In the genomic region with DNA sequence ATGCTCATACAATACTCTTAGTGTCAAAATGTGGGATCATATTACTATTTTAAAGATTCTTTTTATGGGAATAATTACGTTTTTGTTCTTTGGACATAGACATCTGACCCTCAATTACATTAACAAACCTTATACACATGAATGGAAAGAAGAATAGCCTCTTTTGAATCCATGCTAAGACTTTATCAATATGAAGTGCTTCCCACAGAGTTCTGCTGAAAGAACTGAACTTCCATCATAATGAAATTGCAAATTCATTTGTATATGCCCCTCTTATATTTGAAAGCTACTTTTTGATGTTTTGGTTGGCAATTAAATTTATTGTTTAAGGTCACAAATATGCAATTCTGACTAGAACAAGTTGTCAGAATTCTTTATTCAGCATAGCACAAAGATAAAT, we compare ENCODE assay signal across 33 cellular contexts.
"Had no signal": no experiment of that assay in that cellular context is flagged by ENCODE, and none has a peak within 500 bp of the region (broad histone marks: within the 10 kb centered on the region; RNA-seq: fewer than 3 reads in every experiment).

No MANE protein-coding gene starts in this region.

- H3K4me3 Mint-ChIP-seq: activated CD4-positive, alpha-beta memory T cell treated with anti-CD3 and anti-CD28 coated beads, Interleukin-2, amount 10 ng/mL, durations not matched to agents 7 days and 5 days; activated CD8-positive, alpha-beta memory T cell treated with anti-CD3 and anti-CD28 coated beads, Interleukin-2, amount 10 ng/mL, durations not matched to agents 7 days and 5 days; activated naive CD4-positive, alpha-beta T cell treated with anti-CD3 and anti-CD28 coated beads, Interleukin-2, amount 10 ng/mL, durations not matched to agents 7 days and 5 days; activated naive CD8-positive, alpha-beta T cell; activated naive CD8-positive, alpha-beta T cell treated with anti-CD3 and anti-CD28 coated beads, Interleukin-2, amount 50 U/mL, for 24 hours; T-cell had no signal

- H3K4me1 Mint-ChIP-seq: activated CD4-positive, alpha-beta memory T cell treated with anti-CD3 and anti-CD28 coated beads, Interleukin-2, amount 10 ng/mL, durations not matched to agents 7 days and 5 days; activated CD8-positive, alpha-beta memory T cell treated with anti-CD3 and anti-CD28 coated beads, Interleukin-2, amount 10 ng/mL, durations not matched to agents 7 days and 5 days; activated naive CD4-positive, alpha-beta T cell treated with anti-CD3 and anti-CD28 coated beads, Interleukin-2, amount 10 ng/mL, durations not matched to agents 7 days and 5 days; activated naive CD8-positive, alpha-beta T cell treated with anti-CD3 and anti-CD28 coated beads, Interleukin-2, amount 50 U/mL, for 24 hours; T-cell had no signal

- H3K27me3 Mint-ChIP-seq: activated CD4-positive, alpha-beta memory T cell treated with anti-CD3 and anti-CD28 coated beads, Interleukin-2, amount 10 ng/mL, durations not matched to agents 7 days and 5 days; activated CD8-positive, alpha-beta memory T cell treated with anti-CD3 and anti-CD28 coated beads, Interleukin-2, amount 10 ng/mL, durations not matched to agents 7 days and 5 days; activated naive CD4-positive, alpha-beta T cell treated with anti-CD3 and anti-CD28 coated beads, Interleukin-2, amount 10 ng/mL, durations not matched to agents 7 days and 5 days; activated naive CD8-positive, alpha-beta T cell; activated naive CD8-positive, alpha-beta T cell treated with anti-CD3 and anti-CD28 coated beads, Interleukin-2, amount 50 U/mL, for 24 hours; T-cell had no signal

- H3K4me3 ChIP-seq: SJSA1 had no signal

- H3K27ac Mint-ChIP-seq: activated CD4-positive, alpha-beta memory T cell treated with anti-CD3 and anti-CD28 coated beads, Interleukin-2, amount 10 ng/mL, durations not matched to agents 7 days and 5 days; activated CD8-positive, alpha-beta memory T cell treated with anti-CD3 and anti-CD28 coated beads, Interleukin-2, amount 10 ng/mL, durations not matched to agents 7 days and 5 days; activated naive CD4-positive, alpha-beta T cell treated with anti-CD3 and anti-CD28 coated beads, Interleukin-2, amount 10 ng/mL, durations not matched to agents 7 days and 5 days; activated naive CD8-positive, alpha-beta T cell; activated naive CD8-positive, alpha-beta T cell treated with anti-CD3 and anti-CD28 coated beads, Interleukin-2, amount 50 U/mL, for 24 hours; T-cell had no signal

- H3K27me3 ChIP-seq: brain microvascular endothelial cell, SJSA1 had no signal

- H3K9me3 ChIP-seq: SJSA1 had no signal

- H3K9me3 Mint-ChIP-seq: activated CD4-positive, alpha-beta memory T cell treated with anti-CD3 and anti-CD28 coated beads, Interleukin-2, amount 10 ng/mL, durations not matched to agents 7 days and 5 days; activated naive CD4-positive, alpha-beta T cell treated with anti-CD3 and anti-CD28 coated beads, Interleukin-2, amount 10 ng/mL, durations not matched to agents 7 days and 5 days; activated naive CD8-positive, alpha-beta T cell treated with anti-CD3 and anti-CD28 coated beads, Interleukin-2, amount 50 U/mL, for 24 hours; T-cell had no signal

- H3K36me3 Mint-ChIP-seq: activated naive CD4-positive, alpha-beta T cell treated with anti-CD3 and anti-CD28 coated beads, Interleukin-2, amount 10 ng/mL, durations not matched to agents 7 days and 5 days; activated naive CD8-positive, alpha-beta T cell had no signal

- ATAC-seq: activated CD8-positive, alpha-beta memory T cell treated with anti-CD3 and anti-CD28 coated beads, Interleukin-2, amount 10 ng/mL, durations not matched to agents 7 days and 5 days; activated naive CD8-positive, alpha-beta T cell treated with anti-CD3 and anti-CD28 coated beads, Interleukin-2, amount 50 U/mL, for 24 hours; Panc1; SK-N-SH treated with all-trans-retinoic acid at 6 μM for 48 hours; T-cell had no signal

- H3K36me3 ChIP-seq: brain microvascular endothelial cell, SJSA1 had no signal

- DNase-seq: activated CD4-positive, alpha-beta memory T cell treated with anti-CD3 and anti-CD28 coated beads, Interleukin-2, amount 10 ng/mL, durations not matched to agents 7 days and 5 days; activated CD4-positive, alpha-beta T cell treated with anti-CD3 and anti-CD28 coated beads for 1 hour; activated CD4-positive, alpha-beta T cell treated with anti-CD3 and anti-CD28 coated beads for 48 hours; activated CD4-positive, CD25-positive, alpha-beta regulatory T cell; activated CD8-positive, alpha-beta memory T cell treated with anti-CD3 and anti-CD28 coated beads for 24 hours; activated CD8-positive, alpha-beta memory T cell treated with anti-CD3 and anti-CD28 coated beads, Interleukin-2, amount 10 ng/mL, durations not matched to agents 7 days and 5 days; activated CD8-positive, alpha-beta memory T cell treated with anti-CD3 and anti-CD28 coated beads, Interleukin-2, amount 50 U/mL, for 48 hours; activated effector memory CD4-positive, alpha-beta T cell treated with Interleukin-2 at 50 U/mL for 16 hours; activated naive CD4-positive, alpha-beta T cell treated with anti-CD3 and anti-CD28 coated beads, Interleukin-2, amount 10 ng/mL, durations not matched to agents 7 days and 5 days; activated naive CD8-positive, alpha-beta T cell treated with anti-CD3 and anti-CD28 coated beads, Interleukin-2, amount 50 U/mL, for 24 hours; activated T-cell treated with anti-CD3 and anti-CD28 coated beads, Interleukin-2, amount 50 U/mL, for 48 hours; anterior cingulate cortex; brain microvascular endothelial cell; central memory CD4-positive, alpha-beta T cell; NCI-H1048; NCI-H1105 treated with DMSO at 0.1 percent for 48 hours; NCI-H1436; NCI-H1694; NCI-H1930; NCI-H2081 treated with DMSO at 0.1 percent for 48 hours; NCI-H2171; NCI-H2227 treated with DMSO at 0.1 percent for 48 hours; NCI-H446; NCI-H524; SHP77; T-cell; T-helper 2 cell; T-helper 9 cell had no signal

- H3K27ac ChIP-seq: brain microvascular endothelial cell, SJSA1, VCaP had no signal

- H3K4me1 ChIP-seq: SJSA1 had no signal
